Comparison of ENCODE assay signal across 27 cellular contexts in the genomic region with DNA sequence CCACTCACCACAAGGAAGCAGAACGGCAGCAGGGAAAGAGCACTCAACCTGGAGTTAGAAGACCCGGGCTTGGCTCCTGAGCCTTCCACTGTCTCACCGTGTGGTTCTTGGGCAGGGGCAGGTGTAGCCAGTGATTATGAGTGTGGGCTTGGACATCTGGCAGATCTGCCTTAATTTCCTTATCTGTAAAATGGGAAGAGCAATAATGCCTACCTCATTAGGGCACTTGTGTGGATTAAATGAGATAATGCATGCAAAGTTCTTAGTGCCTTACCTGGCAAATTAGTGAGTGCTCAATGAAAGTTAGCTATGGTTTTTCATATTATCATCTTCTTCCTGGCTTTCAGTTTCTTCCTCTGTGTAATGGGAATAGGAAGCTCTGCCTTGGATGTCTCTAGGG. TPM values are rescaled to one million over a fixed set of nuclear protein-coding genes. Genes with fewer than 3 reads are reported as not detected.
"Had no signal": no experiment of that assay in that cellular context is flagged by ENCODE, and none has a peak within 500 bp of the region (broad histone marks: within the 10 kb centered on the region; RNA-seq: fewer than 3 reads in every experiment).

No MANE protein-coding gene starts in this region.

- H3K9me3 ChIP-seq: colonic mucosa, esophagus muscularis mucosa, esophagus squamous epithelium, gastrocnemius medialis, gastroesophageal sphincter, heart left ventricle, heart right ventricle had no signal

- H3K36me3 ChIP-seq: colonic mucosa, esophagus muscularis mucosa, esophagus squamous epithelium, gastrocnemius medialis, gastroesophageal sphincter, heart left ventricle, heart right ventricle had no signal

- H3K27ac Mint-ChIP-seq: dendritic cell treated with granulocyte-macrophage colony-stimulating factor and Interleukin-4, amounts not matched to agents 40 ng/mL and 50 ng/mL, for 4 days; effector memory CD8-positive, alpha-beta T cell had no signal

- H3K9me3 Mint-ChIP-seq: dendritic cell treated with granulocyte-macrophage colony-stimulating factor and Interleukin-4, amounts not matched to agents 40 ng/mL and 50 ng/mL, for 4 days; effector memory CD8-positive, alpha-beta T cell had no signal

- H3K27me3 Mint-ChIP-seq: dendritic cell treated with granulocyte-macrophage colony-stimulating factor and Interleukin-4, amounts not matched to agents 40 ng/mL and 50 ng/mL, for 4 days had no signal

- H3K4me3 Mint-ChIP-seq: dendritic cell treated with granulocyte-macrophage colony-stimulating factor and Interleukin-4, amounts not matched to agents 40 ng/mL and 50 ng/mL, for 4 days; effector memory CD8-positive, alpha-beta T cell had no signal

- H3K4me1 ChIP-seq: colonic mucosa, foreskin keratinocyte had no signal

- H3K27me3 ChIP-seq: colonic mucosa, esophagus muscularis mucosa, esophagus squamous epithelium, gastrocnemius medialis, gastroesophageal sphincter, heart left ventricle, heart right ventricle had no signal

- H3K4me3 ChIP-seq: colonic mucosa, coronary artery, dorsolateral prefrontal cortex, esophagus muscularis mucosa, esophagus squamous epithelium, gastrocnemius medialis, gastroesophageal sphincter, heart left ventricle, heart right ventricle had no signal

- DNase-seq: colonic mucosa; cortex of kidney; dermis blood vessel endothelial cell; dorsolateral prefrontal cortex; effector CD4-positive, alpha-beta T cell; effector CD8-positive, alpha-beta T cell; effector memory CD4-positive, alpha-beta T cell; effector memory CD8-positive, alpha-beta T cell; erythroblast; esophagus squamous epithelium; foreskin fibroblast; foreskin keratinocyte; foreskin melanocyte; gastrocnemius medialis; glutamatergic neuron; heart left ventricle; heart right ventricle had no signal

- FAIRE-seq: colon, endometrium, endothelial cell of umbilical vein, frontal cortex had no signal

- H3K27ac ChIP-seq: colonic mucosa, coronary artery, dorsolateral prefrontal cortex, epithelial cell of prostate, esophagus muscularis mucosa, foreskin keratinocyte, gastrocnemius medialis, gastroesophageal sphincter had no signal

- ATAC-seq: effector memory CD8-positive, alpha-beta T cell; esophagus mucosa; foreskin keratinocyte; gastrocnemius medialis; gastroesophageal sphincter; heart left ventricle; heart right ventricle had no signal

RNA-seq across cellular contexts. Expression of gene COL15A1, which starts 28.1 kb away (rescaled TPM):
- total RNA-seq: endothelial cell of umbilical vein, foreskin keratinocyte had no signal
- polyA plus RNA-seq: endothelial cell of umbilical vein had no signal
